In genomic region chr11:111851636-111852035, GRCh38 we compare ENCODE assay signal across 10 cellular contexts. TPM values are rescaled to one million over a fixed set of nuclear protein-coding genes. Genes with fewer than 3 reads are reported as not detected.
A peak's percentile ranks its signal among the peaks of the same experiment; 100 is the strongest.
DNase-seq lines count a peak whose midpoint lies in the region; ATAC-seq, FAIRE-seq and TF ChIP-seq lines count a peak whose summit lies in the region.
"Had no signal": no experiment of that assay in that cellular context is flagged by ENCODE, and none has a peak within 500 bp of the region (broad histone marks: within the 10 kb centered on the region; RNA-seq: fewer than 3 reads in every experiment).

No MANE protein-coding gene starts in this region.

- H3K9ac ChIP-seq in mammary epithelial cell (ENCODE audit: insufficient read depth, low read length) = no peak overlapping the region

- CTCF ChIA-PET in mammary epithelial cell (lab: Charles Lee; ENCODE audit: low non-redundant PET) = interaction anchor here (0.5 to 0.8 kb wide), 5 partner anchors 86 to 1140 kb away, joined by 3 to 11 read pairs (median 4); partner anchors contain the start of gene ARHGAP20

- no TSS peak for BruUV-seq in mammary epithelial cell (replicated peaks; lab: Mats Ljungman, UMichigan)

- no peak overlapping the region for H2AFZ ChIP-seq in mammary epithelial cell (ENCODE audit: low read depth, low read length)

- H3K4me3 ChIP-seq in mammary epithelial cell (replicated peaks in 1 of 3; ENCODE audit: insufficient read depth in 1 of 3, low read depth in 2 of 3, low read length in 3 of 3) = no peak overlapping the region

- H3K4me3 Mint-ChIP-seq in osteocyte (ENCODE audit: unreplicated experiment) = no peak overlapping the region
- H3K4me3 Mint-ChIP-seq: naive thymus-derived CD4-positive, alpha-beta T cell had no signal

- no peaks in the 10 kb centered on the region for H3K4me1 ChIP-seq in mammary epithelial cell (ENCODE audit: insufficient read depth, low read length)

- H4K20me1 ChIP-seq in mammary epithelial cell (ENCODE audit: insufficient read depth, low read length) = no peaks in the 10 kb centered on the region

- no peak overlapping the region for H3K27ac ChIP-seq in mammary epithelial cell (ENCODE audit: insufficient read depth, low read depth, low read length)
- H3K27ac ChIP-seq: epithelial cell of prostate had no signal

- peaks cover 27% of the 10 kb centered on the region for H3K36me3 Mint-ChIP-seq in osteocyte (ENCODE audit: unreplicated experiment)

- dilution Hi-C loops in mammary epithelial cell (cut with HindIII; ENCODE audit: low sequenced_read_pairs) = no loop called here

- no peaks in the 10 kb centered on the region for H3K9me3 Mint-ChIP-seq in osteocyte (ENCODE audit: unreplicated experiment)
- H3K9me3 Mint-ChIP-seq: naive thymus-derived CD4-positive, alpha-beta T cell had no signal

- H3K27ac Mint-ChIP-seq in osteocyte (ENCODE audit: unreplicated experiment) = no peak overlapping the region
- H3K27ac Mint-ChIP-seq: naive thymus-derived CD4-positive, alpha-beta T cell had no signal

- TF ChIP-seq POLR2A in H54 (IDR thresholded peaks at IDR 0.05; ENCODE audit: low read depth, low read length) = no peak

- no peak for ATAC-seq in HG03457 (IDR thresholded peaks at IDR 0.05; ENCODE audit: unreplicated experiment)
- ATAC-seq: naive thymus-derived CD4-positive, alpha-beta T cell had no signal

- H3K36me3 ChIP-seq in mammary epithelial cell (ENCODE audit: insufficient read depth, low read length) = peaks cover 11% of the 10 kb centered on the region

- H3K4me2 ChIP-seq in mammary epithelial cell (ENCODE audit: insufficient read depth, low read depth, low read length) = no peak overlapping the region

- in situ Hi-C loops in mammary epithelial cell (cut with MboI; ENCODE audit: low sequenced_read_pairs in 2 of 2) = no loop called here

- peaks cover 10% of the 10 kb centered on the region for H3K4me1 Mint-ChIP-seq in osteocyte (ENCODE audit: unreplicated experiment)

- peak; percentile 9 for DNase-seq in DMS 273 (lab: John Stamatoyannopoulos, UW; ENCODE audit: unreplicated experiment)
- no peak for DNase-seq in DMS 273 treated with DMSO at 0.1 percent for 48 hours (lab: John Stamatoyannopoulos, UW)
- DNase-seq in MV-4-11 (lab: John Stamatoyannopoulos, UW) = peak; percentile 6
- DNase-seq in mammary epithelial cell = no peak
- DNase-seq in osteocyte (ENCODE audit: extremely low spot score, unreplicated experiment) = no peak
- DNase-seq in ureter (ENCODE audit: low spot score) = no peak
- DNase-seq in H54 (ENCODE audit: insufficient read length, low spot score) = no peak
- DNase-seq: naive thymus-derived CD4-positive, alpha-beta T cell had no signal

- H3K27me3 Mint-ChIP-seq in osteocyte (ENCODE audit: unreplicated experiment) = no peaks in the 10 kb centered on the region
- H3K27me3 Mint-ChIP-seq: naive thymus-derived CD4-positive, alpha-beta T cell had no signal

- peak; percentile 17 to 39 for TF ChIP-seq CTCF in mammary epithelial cell (conservative IDR thresholded peaks at IDR 0.05 in 1 of 2, IDR thresholded peaks at IDR 0.05 in 1 of 2; ENCODE audit: extremely low read depth in 1 of 2, insufficient read depth in 1 of 2, low read depth in 1 of 2, low read length in 2 of 2)
- peak; percentile 52 for TF ChIP-seq CTCF in osteocyte (IDR thresholded peaks at IDR 0.05)

- intact Hi-C loops in mammary epithelial cell (cut with micrococcal nuclease) = no loop called here

- no peaks in the 10 kb centered on the region for H3K79me2 ChIP-seq in mammary epithelial cell (ENCODE audit: insufficient read depth, low read length)

- no peak for FAIRE-seq in H54 (lab: Jason Lieb, UNC)

- H3K9me3 ChIP-seq in mammary epithelial cell (replicated peaks; ENCODE audit: insufficient read depth, low read length) = no peaks in the 10 kb centered on the region

- no peaks in the 10 kb centered on the region for H3K27me3 ChIP-seq in mammary epithelial cell (ENCODE audit: insufficient read depth, low read length)

RNA-seq across cellular contexts. Expression of gene ALG9, which starts 19.7 kb away (rescaled TPM):
- total RNA-seq in mammary epithelial cell (10 to 100 TPM; 36.5 to 48.8 TPM), osteocyte (34.1 and 41.7 TPM in 2 replicates), ureter (33.5 TPM)
- 27.9 TPM for polyA plus RNA-seq in mammary epithelial cell
- 21.8 TPM for polyA minus RNA-seq in mammary epithelial cell

RNA-seq across cellular contexts. Expression of gene FDXACB1, which starts 27.3 kb away (rescaled TPM):
- 1 to 10 TPM in 1 of 2 donors, under 1 TPM in 1; 0.96 to 2.3 TPM for total RNA-seq in mammary epithelial cell
- 2.6 TPM for polyA plus RNA-seq in mammary epithelial cell
- 2.0 TPM for polyA minus RNA-seq in mammary epithelial cell
- total RNA-seq in osteocyte = 1.9 and 2.5 TPM in 2 replicates
- total RNA-seq in ureter = 3.8 TPM

RNA-seq across cellular contexts. Expression of gene CFAP68, which starts 27.7 kb away (rescaled TPM):
- total RNA-seq in mammary epithelial cell (10 to 100 TPM; 12.5 to 23.7 TPM), osteocyte (12.5 and 17.2 TPM in 2 replicates), ureter (50.9 TPM)
- polyA plus RNA-seq in mammary epithelial cell = 27.4 TPM
- polyA minus RNA-seq in mammary epithelial cell = 1.6 TPM

RNA-seq across cellular contexts. Expression of gene CRYAB, which starts 59.9 kb away (rescaled TPM):
- 100 to 1,000 TPM in 1 of 2 donors, 10 to 100 TPM in 1; 12.7 to 110 TPM for total RNA-seq in mammary epithelial cell
- polyA plus RNA-seq in mammary epithelial cell = 8.1 TPM
- polyA minus RNA-seq in mammary epithelial cell = 29.4 TPM
- total RNA-seq in osteocyte = 35.5 and 42.3 TPM in 2 replicates
- 106 TPM for total RNA-seq in ureter
- total RNA-seq: naive thymus-derived CD4-positive, alpha-beta T cell had no signal
- polyA plus RNA-seq: naive thymus-derived CD4-positive, alpha-beta T cell had no signal

Comparison
In these comparisons a context has a peak if more than half of its experiments do, and no peak if none do; other contexts are left out.
1. DNase-seq: peak in DMS 273 (single experiment) and MV-4-11 (single experiment); none in DMS 273 treated with DMSO at 0.1 percent for 48 hours (single experiment), mammary epithelial cell (single experiment), osteocyte (single experiment), ureter (single experiment) and H54 (single experiment).